Comparison of ENCODE assay signal across 9 cellular contexts in the genomic region with DNA sequence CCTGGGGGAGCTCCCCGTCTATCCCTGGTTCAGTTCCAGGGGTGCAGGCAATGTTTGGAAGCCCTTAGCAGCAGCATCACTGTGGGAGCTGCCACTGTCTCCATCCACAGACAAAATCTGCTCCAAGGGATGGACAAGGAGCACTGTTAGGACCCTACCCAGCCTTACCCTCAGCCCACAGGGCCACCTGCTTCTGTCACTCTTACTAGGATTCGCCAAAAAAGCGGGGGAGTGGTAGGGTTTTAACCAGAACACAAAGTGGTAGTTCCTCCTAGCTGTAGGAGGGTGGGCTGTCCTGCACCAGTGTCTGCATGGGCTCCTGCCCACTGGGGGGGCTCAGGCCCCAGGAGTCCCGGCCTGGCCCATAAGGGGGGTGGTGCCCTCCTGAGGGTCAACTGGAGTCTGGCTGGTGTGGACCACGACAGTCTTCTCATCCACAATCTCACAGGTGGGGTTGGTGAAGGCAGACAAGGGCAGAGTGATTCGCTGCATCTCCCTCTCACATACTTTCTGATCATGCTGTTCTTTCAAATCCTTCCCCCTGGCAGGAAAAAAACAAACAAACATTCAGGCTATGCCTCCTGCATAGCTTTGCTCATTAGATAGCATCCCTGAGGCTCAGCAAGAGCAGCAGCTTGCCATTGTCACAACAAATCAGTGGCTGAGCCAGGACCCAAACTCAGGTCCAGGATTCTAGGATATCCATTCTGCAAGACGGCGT. TPM values are rescaled to one million over a fixed set of nuclear protein-coding genes. Genes with fewer than 3 reads are reported as not detected.
DNase-seq lines count a peak whose midpoint lies in the region; ATAC-seq and TF ChIP-seq lines count a peak whose summit lies in the region.
"Had no signal": no experiment of that assay in that cellular context is flagged by ENCODE, and none has a peak within 500 bp of the region (broad histone marks: within the 10 kb centered on the region; RNA-seq: fewer than 3 reads in every experiment).

No MANE protein-coding gene starts in this region.

- no peaks in the 10 kb centered on the region for H3K9me3 Mint-ChIP-seq in stimulated activated naive CD8-positive, alpha-beta T cell treated with anti-CD3 and anti-CD28 coated beads, Interleukin-15, Interleukin-2, amounts not matched to agents 100 ng/mL and 50 ng/mL, for 24 hours
- H3K9me3 Mint-ChIP-seq in activated naive CD8-positive, alpha-beta T cell treated with anti-CD3 and anti-CD28 coated beads, Interleukin-2, amount 50 U/mL, for 24 hours = no peaks in the 10 kb centered on the region
- no peaks in the 10 kb centered on the region for H3K9me3 Mint-ChIP-seq in natural killer cell

- H3K27me3 ChIP-seq in brain microvascular endothelial cell (replicated peaks) = no peaks in the 10 kb centered on the region
- H3K27me3 ChIP-seq: upper lobe of left lung had no signal

- no peak overlapping the region for H3K27ac ChIP-seq in brain microvascular endothelial cell

- peak overlapping the region; percentile 18 for H3K27ac Mint-ChIP-seq in stimulated activated naive CD8-positive, alpha-beta T cell treated with anti-CD3 and anti-CD28 coated beads, Interleukin-15, Interleukin-2, amounts not matched to agents 100 ng/mL and 50 ng/mL, for 24 hours
- peak overlapping the region; percentile 24 for H3K27ac Mint-ChIP-seq in activated naive CD8-positive, alpha-beta T cell treated with anti-CD3 and anti-CD28 coated beads, Interleukin-2, amount 50 U/mL, for 24 hours
- H3K27ac Mint-ChIP-seq in natural killer cell = peak overlapping the region; percentile 61 to 78

- H3K4me3 ChIP-seq in brain microvascular endothelial cell (ENCODE audit: low read depth, low read length) = no peak overlapping the region
- H3K4me3 ChIP-seq: upper lobe of left lung had no signal

- in situ Hi-C loops in brain microvascular endothelial cell (cut with HindIII; ENCODE audit: low pct_ligation_motif_present, low sequenced_read_pairs) = no loop called here

- TF ChIP-seq CTCF in natural killer cell (IDR thresholded peaks at IDR 0.05) = no peak
- no peak for TF ChIP-seq CTCF in brain microvascular endothelial cell (IDR thresholded peaks at IDR 0.05; ENCODE audit: low read depth, low read length, missing control alignments)

- peaks cover 40% of the 10 kb centered on the region for H3K36me3 Mint-ChIP-seq in stimulated activated naive CD8-positive, alpha-beta T cell treated with anti-CD3 and anti-CD28 coated beads, Interleukin-15, Interleukin-2, amounts not matched to agents 100 ng/mL and 50 ng/mL, for 24 hours (ENCODE audit: low read depth)
- H3K36me3 Mint-ChIP-seq in activated naive CD8-positive, alpha-beta T cell treated with anti-CD3 and anti-CD28 coated beads, Interleukin-2, amount 50 U/mL, for 24 hours (ENCODE audit: low read depth) = peaks cover 20% of the 10 kb centered on the region
- H3K36me3 Mint-ChIP-seq in natural killer cell = peaks cover 5% of the 10 kb centered on the region

- no peak overlapping the region for H3K4me3 Mint-ChIP-seq in stimulated activated naive CD8-positive, alpha-beta T cell treated with anti-CD3 and anti-CD28 coated beads, Interleukin-15, Interleukin-2, amounts not matched to agents 100 ng/mL and 50 ng/mL, for 24 hours
- no peak overlapping the region for H3K4me3 Mint-ChIP-seq in activated naive CD8-positive, alpha-beta T cell treated with anti-CD3 and anti-CD28 coated beads, Interleukin-2, amount 50 U/mL, for 24 hours
- H3K4me3 Mint-ChIP-seq in natural killer cell = no peak overlapping the region

- peaks cover 95% of the 10 kb centered on the region for H3K4me1 Mint-ChIP-seq in stimulated activated naive CD8-positive, alpha-beta T cell treated with anti-CD3 and anti-CD28 coated beads, Interleukin-15, Interleukin-2, amounts not matched to agents 100 ng/mL and 50 ng/mL, for 24 hours (ENCODE audit: low read depth)
- peaks cover 89% of the 10 kb centered on the region for H3K4me1 Mint-ChIP-seq in activated naive CD8-positive, alpha-beta T cell treated with anti-CD3 and anti-CD28 coated beads, Interleukin-2, amount 50 U/mL, for 24 hours
- H3K4me1 Mint-ChIP-seq in natural killer cell = peaks cover 26 to 29% of the 10 kb centered on the region in 2 donors

- no peak for ATAC-seq in stimulated activated naive CD8-positive, alpha-beta T cell treated with anti-CD3 and anti-CD28 coated beads, Interleukin-15, Interleukin-2, amounts not matched to agents 100 U/mL and 50 U/mL, for 24 hours
- no peak for ATAC-seq in activated naive CD8-positive, alpha-beta T cell treated with anti-CD3 and anti-CD28 coated beads, Interleukin-2, amount 50 U/mL, for 24 hours
- no peak for ATAC-seq in natural killer cell
- ATAC-seq in GM21390 (IDR thresholded peaks at IDR 0.05; ENCODE audit: unreplicated experiment) = no peak

- DNase-seq in stimulated activated naive CD8-positive, alpha-beta T cell treated with anti-CD3 and anti-CD28 coated beads, Interleukin-15, Interleukin-2, amounts not matched to agents 100 U/mL and 50 U/mL, for 24 hours = no peak
- DNase-seq in activated naive CD8-positive, alpha-beta T cell treated with anti-CD3 and anti-CD28 coated beads, Interleukin-2, amount 50 U/mL, for 24 hours = no peak
- DNase-seq in natural killer cell (no peak), brain microvascular endothelial cell (no peak), NCI-H187 treated with DMSO at 0.1 percent for 48 hours (lab: John Stamatoyannopoulos, UW) (no peak)
- DNase-seq: caudate nucleus, upper lobe of left lung had no signal

- H3K27me3 Mint-ChIP-seq in stimulated activated naive CD8-positive, alpha-beta T cell treated with anti-CD3 and anti-CD28 coated beads, Interleukin-15, Interleukin-2, amounts not matched to agents 100 ng/mL and 50 ng/mL, for 24 hours = no peaks in the 10 kb centered on the region
- H3K27me3 Mint-ChIP-seq in activated naive CD8-positive, alpha-beta T cell treated with anti-CD3 and anti-CD28 coated beads, Interleukin-2, amount 50 U/mL, for 24 hours = no peaks in the 10 kb centered on the region
- H3K27me3 Mint-ChIP-seq in natural killer cell (ENCODE audit: low read depth in 2 of 2) = no peaks in the 10 kb centered on the region

- peaks cover 9% of the 10 kb centered on the region for H3K36me3 ChIP-seq in brain microvascular endothelial cell (replicated peaks)

- intact Hi-C loops in natural killer cell (cut with micrococcal nuclease) = no loop called here

RNA-seq across cellular contexts. Expression of a gene that starts 9.4 kb away (rescaled TPM):
- total RNA-seq in natural killer cell = 100 to 1,000 TPM; 132 to 180 (median 161) TPM

Comparison
In these comparisons a context has a peak if more than half of its experiments do, and no peak if none do; other contexts are left out.
1. H3K27ac Mint-ChIP-seq: peak in every context shown above with its lines; median percentile 70 in natural killer cell; 24 in activated naive CD8-positive, alpha-beta T cell treated with anti-CD3 and anti-CD28 coated beads, Interleukin-2, amount 50 U/mL, for 24 hours; 18 in stimulated activated naive CD8-positive, alpha-beta T cell treated with anti-CD3 and anti-CD28 coated beads, Interleukin-15, Interleukin-2, amounts not matched to agents 100 ng/mL and 50 ng/mL, for 24 hours.